10 cellular contexts compared by ENCODE assay signal in the genomic region with DNA sequence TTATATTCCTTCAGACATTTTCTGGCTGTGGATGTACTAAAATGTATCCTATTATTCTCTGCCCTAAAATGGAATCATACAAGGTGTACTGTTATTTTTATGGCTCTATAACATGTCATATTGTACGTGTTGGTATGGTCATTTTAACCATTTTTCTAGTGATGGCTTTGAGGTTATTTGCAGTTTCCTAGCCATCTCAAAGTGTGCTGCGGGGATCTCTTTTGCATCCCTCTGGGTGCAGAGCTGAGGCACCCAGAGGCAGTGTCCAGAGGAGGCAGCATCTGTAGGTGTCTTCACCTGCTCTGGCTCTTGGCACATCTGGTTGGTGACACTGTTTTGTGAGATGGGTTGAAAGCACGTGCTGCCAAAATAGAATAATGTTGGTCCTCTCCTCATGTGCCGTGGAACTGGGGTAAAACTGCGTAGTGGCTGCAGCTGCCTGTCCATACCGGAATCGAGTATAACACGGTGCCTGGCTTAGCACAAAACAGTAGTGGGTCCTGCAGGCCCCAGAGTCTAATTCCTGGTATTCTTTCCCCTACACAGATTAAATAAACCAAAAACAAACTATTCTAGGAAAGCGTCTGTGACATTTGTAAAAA. TPM values are rescaled to one million over a fixed set of nuclear protein-coding genes. Genes with fewer than 3 reads are reported as not detected.
DNase-seq lines count a peak whose midpoint lies in the region; ATAC-seq and TF ChIP-seq lines count a peak whose summit lies in the region.
"Had no signal": no experiment of that assay in that cellular context is flagged by ENCODE, and none has a peak within 500 bp of the region (broad histone marks: within the 10 kb centered on the region; RNA-seq: fewer than 3 reads in every experiment).

No MANE protein-coding gene starts in this region.

- H3K4me3 Mint-ChIP-seq in activated naive CD8-positive, alpha-beta T cell, result peak overlapping the region; percentile 10
- H3K4me3 Mint-ChIP-seq in activated naive CD8-positive, alpha-beta T cell treated with anti-CD3 and anti-CD28 coated beads for 36 hours, result no peak overlapping the region
- H3K4me3 Mint-ChIP-seq: nephron progenitor cell had no signal

- no peaks in the 10 kb centered on the region for H3K9me3 Mint-ChIP-seq in activated naive CD8-positive, alpha-beta T cell (ENCODE audit: low read depth)
- no peaks in the 10 kb centered on the region for H3K9me3 Mint-ChIP-seq in activated naive CD8-positive, alpha-beta T cell treated with anti-CD3 and anti-CD28 coated beads for 36 hours
- H3K9me3 Mint-ChIP-seq: nephron progenitor cell had no signal

- peak overlapping the region in 18 of 59 donors; percentile 1 to 30 (median 15) for H3K4me3 ChIP-seq in dorsolateral prefrontal cortex

- peaks cover 7% of the 10 kb centered on the region for H3K36me3 Mint-ChIP-seq in activated naive CD8-positive, alpha-beta T cell
- peaks cover 36% of the 10 kb centered on the region for H3K36me3 Mint-ChIP-seq in activated naive CD8-positive, alpha-beta T cell treated with anti-CD3 and anti-CD28 coated beads for 36 hours

- no peak for ATAC-seq in GM19023 (IDR thresholded peaks at IDR 0.05; ENCODE audit: unreplicated experiment)

- no peaks in the 10 kb centered on the region for H3K27me3 Mint-ChIP-seq in activated naive CD8-positive, alpha-beta T cell
- H3K27me3 Mint-ChIP-seq in activated naive CD8-positive, alpha-beta T cell treated with anti-CD3 and anti-CD28 coated beads for 36 hours, result no peaks in the 10 kb centered on the region

- no peaks in the 10 kb centered on the region for H3K27me3 ChIP-seq in dorsolateral prefrontal cortex

- TF ChIP-seq CTCF in dorsolateral prefrontal cortex (IDR thresholded peaks at IDR 0.05 in 54 of 56, conservative IDR thresholded peaks at IDR 0.05 in 2 of 56; ENCODE audit: low read depth in 1 of 56, partially characterized antibody in 56 of 56), result no peak

- H3K27ac Mint-ChIP-seq in activated naive CD8-positive, alpha-beta T cell, result peak overlapping the region; percentile 77
- no peak overlapping the region for H3K27ac Mint-ChIP-seq in activated naive CD8-positive, alpha-beta T cell treated with anti-CD3 and anti-CD28 coated beads for 36 hours
- H3K27ac Mint-ChIP-seq: nephron progenitor cell had no signal

- intact Hi-C loops in dorsolateral prefrontal cortex (cut with DNase I), result no loop called here

- peaks cover 80% of the 10 kb centered on the region for H3K4me1 Mint-ChIP-seq in activated naive CD8-positive, alpha-beta T cell (ENCODE audit: low read depth)
- H3K4me1 Mint-ChIP-seq in activated naive CD8-positive, alpha-beta T cell treated with anti-CD3 and anti-CD28 coated beads for 36 hours, result peaks cover 75% of the 10 kb centered on the region

- H3K27ac ChIP-seq in dorsolateral prefrontal cortex, result peak overlapping the region in 49 of 59 donors; percentile 1 to 100 (median 49)

- no peak for DNase-seq in activated naive CD8-positive, alpha-beta T cell treated with anti-CD3 and anti-CD28 coated beads for 36 hours
- DNase-seq in dorsolateral prefrontal cortex (no peak), myocyte (ENCODE audit: low read depth) (peak; percentile 37), iPS-NIHi11 (ENCODE audit: low spot score) (no peak), GOT3 (lab: John Stamatoyannopoulos, UW) (no peak)
- no peak for DNase-seq in stimulated activated naive CD4-positive, alpha-beta T cell (lab: John Stamatoyannopoulos, UW)
- DNase-seq: C1 segment of cervical spinal cord, nephron progenitor cell had no signal

RNA-seq across cellular contexts. Expression of a gene that starts 12.8 kb away (rescaled TPM):
- 100 to 1,000 TPM; 136 to 155 TPM for total RNA-seq in activated naive CD8-positive, alpha-beta T cell treated with anti-CD3 and anti-CD28 coated beads for 36 hours
- 1,000 to 10,000 TPM in 5 of 120 experiments, 100 to 1,000 TPM in 115; 106 to 1,508 (median 405) TPM for total RNA-seq in dorsolateral prefrontal cortex
- total RNA-seq in myocyte, result 109 and 172 TPM in 2 replicates
- polyA plus RNA-seq in myocyte (2012), result 542 TPM

RNA-seq across cellular contexts. Expression of a gene that starts 49.0 kb away (rescaled TPM):
- total RNA-seq in activated naive CD8-positive, alpha-beta T cell treated with anti-CD3 and anti-CD28 coated beads for 36 hours, result 10 to 100 TPM; 33.1 to 36.3 TPM
- total RNA-seq in dorsolateral prefrontal cortex (10 to 100 TPM; 14.1 to 50.3 (median 21.7) TPM), myocyte (36.2 and 49.1 TPM in 2 replicates)
- polyA plus RNA-seq in myocyte (2012), result 18.2 TPM

RNA-seq across cellular contexts. Expression of a gene that starts 53.0 kb away (rescaled TPM):
- 10 to 100 TPM; 15.4 to 15.7 TPM for total RNA-seq in activated naive CD8-positive, alpha-beta T cell treated with anti-CD3 and anti-CD28 coated beads for 36 hours
- total RNA-seq in dorsolateral prefrontal cortex (10 to 100 TPM in 51 of 120 experiments, 1 to 10 TPM in 69; 3.6 to 18.2 (median 9.0) TPM), myocyte (2.9 and 4.6 TPM in 2 replicates)
- 5.7 TPM for polyA plus RNA-seq in myocyte (2012)
